1 cellular context compared by ENCODE assay signal in the genomic region with DNA sequence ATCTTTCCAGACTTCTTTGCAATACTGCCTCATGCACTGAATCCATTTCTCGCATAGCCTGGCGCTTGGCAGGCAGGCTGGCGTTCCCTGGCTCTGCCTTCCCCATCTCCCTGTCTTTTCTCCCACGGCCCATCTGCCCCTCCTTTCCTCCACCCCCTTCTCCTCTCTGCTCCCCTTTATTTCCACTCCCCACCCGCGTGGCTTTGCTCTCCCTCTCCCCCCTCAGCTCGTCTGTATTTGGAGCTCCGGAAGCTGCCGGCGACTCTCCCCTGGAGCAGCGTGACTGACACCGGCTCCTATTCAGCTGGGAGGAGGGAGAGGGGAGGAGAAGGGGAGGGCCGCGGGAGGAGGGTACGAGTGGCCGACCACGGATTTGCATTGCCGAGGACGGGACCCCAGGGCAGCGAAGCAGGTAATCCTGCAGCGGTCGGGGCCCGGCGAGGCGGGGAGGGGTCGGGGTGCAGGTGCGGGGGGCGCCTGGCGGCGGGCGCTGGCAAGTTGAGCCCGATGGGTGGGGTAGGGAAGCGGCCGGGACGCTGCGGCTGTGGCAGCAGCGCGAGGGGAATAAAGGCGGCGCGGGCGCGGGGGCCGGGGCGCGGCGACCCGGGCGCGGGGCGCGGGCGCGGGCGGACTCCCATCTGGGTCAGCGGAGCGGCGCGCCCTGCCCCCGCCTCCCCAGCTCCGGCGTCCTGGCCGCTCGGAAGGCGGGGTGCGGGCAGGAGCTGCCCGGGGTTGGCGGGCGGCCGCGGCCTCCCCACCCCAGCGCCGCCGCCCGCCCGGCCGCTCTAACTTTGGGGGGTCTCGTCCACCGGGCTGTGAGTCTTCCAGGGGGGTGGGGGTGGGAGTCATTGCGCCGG.
TF ChIP-seq lines count a peak whose summit lies in the region.

A gene with protein sequence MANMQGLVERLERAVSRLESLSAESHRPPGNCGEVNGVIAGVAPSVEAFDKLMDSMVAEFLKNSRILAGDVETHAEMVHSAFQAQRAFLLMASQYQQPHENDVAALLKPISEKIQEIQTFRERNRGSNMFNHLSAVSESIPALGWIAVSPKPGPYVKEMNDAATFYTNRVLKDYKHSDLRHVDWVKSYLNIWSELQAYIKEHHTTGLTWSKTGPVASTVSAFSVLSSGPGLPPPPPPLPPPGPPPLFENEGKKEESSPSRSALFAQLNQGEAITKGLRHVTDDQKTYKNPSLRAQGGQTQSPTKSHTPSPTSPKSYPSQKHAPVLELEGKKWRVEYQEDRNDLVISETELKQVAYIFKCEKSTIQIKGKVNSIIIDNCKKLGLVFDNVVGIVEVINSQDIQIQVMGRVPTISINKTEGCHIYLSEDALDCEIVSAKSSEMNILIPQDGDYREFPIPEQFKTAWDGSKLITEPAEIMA (plus strand): TSS at position 261 of the 857 bp plus-strand sequence. CDS start 27,961 bp downstream, outside the sequence.

TF ChIP-seq in HepG2, 621 proteins besides CTCF, POLR2A, EP300 and RAD21 (continued from another document and continues in another):
- TF ChIP-seq, protein P1, sequence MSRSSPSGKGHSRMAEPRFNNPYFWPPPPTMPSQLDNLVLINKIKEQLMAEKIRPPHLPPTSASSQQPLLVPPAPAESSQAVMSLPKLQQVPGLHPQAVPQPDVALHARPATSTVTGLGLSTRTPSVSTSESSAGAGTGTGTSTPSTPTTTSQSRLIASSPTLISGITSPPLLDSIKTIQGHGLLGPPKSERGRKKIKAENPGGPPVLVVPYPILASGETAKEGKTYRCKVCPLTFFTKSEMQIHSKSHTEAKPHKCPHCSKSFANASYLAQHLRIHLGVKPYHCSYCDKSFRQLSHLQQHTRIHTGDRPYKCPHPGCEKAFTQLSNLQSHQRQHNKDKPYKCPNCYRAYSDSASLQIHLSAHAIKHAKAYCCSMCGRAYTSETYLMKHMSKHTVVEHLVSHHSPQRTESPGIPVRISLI (CRISPR knock-in tag; IDR thresholded peaks at IDR 0.05; ENCODE audit: borderline replicate concordance): no peak
- TF ChIP-seq POLR2AphosphoS2 (IDR thresholded peaks at IDR 0.05; ENCODE audit: low read depth, low read length) (no peak), ZSCAN31 (CRISPR knock-in tag; IDR thresholded peaks at IDR 0.05; ENCODE audit: low read depth) (no peak), GATAD2A (CRISPR knock-in tag; IDR thresholded peaks at IDR 0.05) (peak; percentile 78), ATAD3A (CRISPR knock-in tag; IDR thresholded peaks at IDR 0.05) (no peak), SMAD3 (CRISPR knock-in tag; IDR thresholded peaks at IDR 0.05) (no peak; the same call in 1 of the 2 replicates), ZNF792 (CRISPR knock-in tag; IDR thresholded peaks at IDR 0.05) (no peak), CENPT (CRISPR knock-in tag; IDR thresholded peaks at IDR 0.05; ENCODE audit: low read depth) (no peak), HDAC2 (CRISPR knock-in tag; IDR thresholded peaks at IDR 0.05) (no peak), ZNF709 (CRISPR knock-in tag; IDR thresholded peaks at IDR 0.05) (peak; percentile 67), RBM39 (IDR thresholded peaks at IDR 0.05; ENCODE audit: low read depth, low read length, poor library complexity, severe bottlenecking) (peak; percentile 67), MYNN (CRISPR knock-in tag; IDR thresholded peaks at IDR 0.05; ENCODE audit: low read depth) (no peak), ZNF772 (CRISPR knock-in tag; IDR thresholded peaks at IDR 0.05) (peak; percentile 35; the same call in 1 of the 2 replicates), ZNF577 (CRISPR knock-in tag; IDR thresholded peaks at IDR 0.05; ENCODE audit: borderline replicate concordance, low read depth) (no peak), ZBTB21 (CRISPR knock-in tag; IDR thresholded peaks at IDR 0.05) (no peak), NFIC (IDR thresholded peaks at IDR 0.05; ENCODE audit: low read length) (no peak), MBD4 (IDR thresholded peaks at IDR 0.05; ENCODE audit: borderline replicate concordance, low read length) (no peak), SIX4 (CRISPR knock-in tag; IDR thresholded peaks at IDR 0.05) (no peak), ARNTL (CRISPR knock-in tag; IDR thresholded peaks at IDR 0.05) (peak; percentile 53; the same call in 1 of the 2 replicates), MXD4 (CRISPR knock-in tag; IDR thresholded peaks at IDR 0.05) (peak; percentile 87), BCL6 (CRISPR knock-in tag; IDR thresholded peaks at IDR 0.05) (no peak), ZNF703 (CRISPR knock-in tag; IDR thresholded peaks at IDR 0.05; ENCODE audit: borderline replicate concordance) (no peak), KLF9 (CRISPR knock-in tag; IDR thresholded peaks at IDR 0.05; ENCODE audit: low read depth) (no peak), HNRNPUL1 (IDR thresholded peaks at IDR 0.05; ENCODE audit: low read depth, low read length) (no peak), AHR (CRISPR knock-in tag; IDR thresholded peaks at IDR 0.05) (no peak), PTBP1 (IDR thresholded peaks at IDR 0.05; ENCODE audit: low read depth, low read length, poor library complexity, severe bottlenecking) (no peak), NFIB (CRISPR knock-in tag; IDR thresholded peaks at IDR 0.05; ENCODE audit: borderline replicate concordance) (no peak), ZNF430 (CRISPR knock-in tag; IDR thresholded peaks at IDR 0.05) (peak; percentile 33; the same call in 1 of the 2 replicates), CREB1 (IDR thresholded peaks at IDR 0.05) (no peak), CREB1 (CRISPR knock-in tag; IDR thresholded peaks at IDR 0.05) (no peak), KAT2B (IDR thresholded peaks at IDR 0.05; ENCODE audit: borderline replicate concordance, low read depth, low read length) (no peak), ZNF530 (CRISPR knock-in tag; IDR thresholded peaks at IDR 0.05; ENCODE audit: low read depth) (no peak)
- TF ChIP-seq, protein P2, sequence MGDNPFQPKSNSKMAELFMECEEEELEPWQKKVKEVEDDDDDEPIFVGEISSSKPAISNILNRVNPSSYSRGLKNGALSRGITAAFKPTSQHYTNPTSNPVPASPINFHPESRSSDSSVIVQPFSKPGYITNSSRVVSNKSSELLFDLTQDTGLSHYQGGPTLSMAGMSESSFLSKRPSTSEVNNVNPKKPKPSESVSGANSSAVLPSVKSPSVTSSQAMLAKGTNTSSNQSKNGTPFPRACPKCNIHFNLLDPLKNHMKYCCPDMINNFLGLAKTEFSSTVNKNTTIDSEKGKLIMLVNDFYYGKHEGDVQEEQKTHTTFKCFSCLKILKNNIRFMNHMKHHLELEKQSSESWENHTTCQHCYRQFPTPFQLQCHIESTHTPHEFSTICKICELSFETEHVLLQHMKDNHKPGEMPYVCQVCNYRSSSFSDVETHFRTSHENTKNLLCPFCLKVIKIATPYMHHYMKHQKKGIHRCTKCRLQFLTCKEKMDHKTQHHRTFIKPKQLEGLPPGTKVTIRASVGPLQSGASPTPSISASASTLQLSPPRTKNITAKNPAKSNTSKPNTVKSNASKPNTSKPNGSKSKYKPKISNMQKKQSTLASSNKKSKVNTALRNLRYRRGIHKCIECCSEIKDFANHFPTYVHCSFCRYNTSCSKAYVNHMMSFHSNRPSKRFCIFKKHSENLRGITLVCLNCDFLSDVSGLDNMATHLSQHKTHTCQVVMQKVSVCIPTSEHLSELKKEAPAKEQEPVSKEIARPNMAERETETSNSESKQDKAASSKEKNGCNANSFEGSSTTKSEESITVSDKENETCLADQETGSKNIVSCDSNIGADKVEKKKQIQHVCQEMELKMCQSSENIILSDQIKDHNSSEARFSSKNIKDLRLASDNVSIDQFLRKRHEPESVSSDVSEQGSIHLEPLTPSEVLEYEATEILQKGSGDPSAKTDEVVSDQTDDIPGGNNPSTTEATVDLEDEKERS (CRISPR knock-in tag; IDR thresholded peaks at IDR 0.05): 0 out of 2 replicates have a peak, but pooled peaks have one; percentile 27
- TF ChIP-seq, protein P3, sequence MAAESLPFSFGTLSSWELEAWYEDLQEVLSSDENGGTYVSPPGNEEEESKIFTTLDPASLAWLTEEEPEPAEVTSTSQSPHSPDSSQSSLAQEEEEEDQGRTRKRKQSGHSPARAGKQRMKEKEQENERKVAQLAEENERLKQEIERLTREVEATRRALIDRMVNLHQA (CRISPR knock-in tag; IDR thresholded peaks at IDR 0.05): no peak
- TF ChIP-seq, protein P4, sequence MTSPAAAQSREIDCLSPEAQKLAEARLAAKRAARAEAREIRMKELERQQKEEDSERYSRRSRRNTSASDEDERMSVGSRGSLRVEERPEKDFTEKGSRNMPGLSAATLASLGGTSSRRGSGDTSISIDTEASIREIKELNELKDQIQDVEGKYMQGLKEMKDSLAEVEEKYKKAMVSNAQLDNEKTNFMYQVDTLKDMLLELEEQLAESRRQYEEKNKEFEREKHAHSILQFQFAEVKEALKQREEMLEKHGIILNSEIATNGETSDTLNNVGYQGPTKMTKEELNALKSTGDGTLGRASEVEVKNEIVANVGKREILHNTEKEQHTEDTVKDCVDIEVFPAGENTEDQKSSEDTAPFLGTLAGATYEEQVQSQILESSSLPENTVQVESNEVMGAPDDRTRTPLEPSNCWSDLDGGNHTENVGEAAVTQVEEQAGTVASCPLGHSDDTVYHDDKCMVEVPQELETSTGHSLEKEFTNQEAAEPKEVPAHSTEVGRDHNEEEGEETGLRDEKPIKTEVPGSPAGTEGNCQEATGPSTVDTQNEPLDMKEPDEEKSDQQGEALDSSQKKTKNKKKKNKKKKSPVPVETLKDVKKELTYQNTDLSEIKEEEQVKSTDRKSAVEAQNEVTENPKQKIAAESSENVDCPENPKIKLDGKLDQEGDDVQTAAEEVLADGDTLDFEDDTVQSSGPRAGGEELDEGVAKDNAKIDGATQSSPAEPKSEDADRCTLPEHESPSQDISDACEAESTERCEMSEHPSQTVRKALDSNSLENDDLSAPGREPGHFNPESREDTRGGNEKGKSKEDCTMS (CRISPR knock-in tag; conservative IDR thresholded peaks at IDR 0.05): no peak
- TF ChIP-seq, protein P5, sequence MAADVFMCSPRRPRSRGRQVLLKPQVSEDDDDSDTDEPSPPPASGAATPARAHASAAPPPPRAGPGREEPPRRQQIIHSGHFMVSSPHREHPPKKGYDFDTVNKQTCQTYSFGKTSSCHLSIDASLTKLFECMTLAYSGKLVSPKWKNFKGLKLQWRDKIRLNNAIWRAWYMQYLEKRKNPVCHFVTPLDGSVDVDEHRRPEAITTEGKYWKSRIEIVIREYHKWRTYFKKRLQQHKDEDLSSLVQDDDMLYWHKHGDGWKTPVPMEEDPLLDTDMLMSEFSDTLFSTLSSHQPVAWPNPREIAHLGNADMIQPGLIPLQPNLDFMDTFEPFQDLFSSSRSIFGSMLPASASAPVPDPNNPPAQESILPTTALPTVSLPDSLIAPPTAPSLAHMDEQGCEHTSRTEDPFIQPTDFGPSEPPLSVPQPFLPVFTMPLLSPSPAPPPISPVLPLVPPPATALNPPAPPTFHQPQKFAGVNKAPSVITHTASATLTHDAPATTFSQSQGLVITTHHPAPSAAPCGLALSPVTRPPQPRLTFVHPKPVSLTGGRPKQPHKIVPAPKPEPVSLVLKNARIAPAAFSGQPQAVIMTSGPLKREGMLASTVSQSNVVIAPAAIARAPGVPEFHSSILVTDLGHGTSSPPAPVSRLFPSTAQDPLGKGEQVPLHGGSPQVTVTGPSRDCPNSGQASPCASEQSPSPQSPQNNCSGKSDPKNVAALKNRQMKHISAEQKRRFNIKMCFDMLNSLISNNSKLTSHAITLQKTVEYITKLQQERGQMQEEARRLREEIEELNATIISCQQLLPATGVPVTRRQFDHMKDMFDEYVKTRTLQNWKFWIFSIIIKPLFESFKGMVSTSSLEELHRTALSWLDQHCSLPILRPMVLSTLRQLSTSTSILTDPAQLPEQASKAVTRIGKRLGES (CRISPR knock-in tag; IDR thresholded peaks at IDR 0.05; ENCODE audit: borderline replicate concordance): no peak
- TF ChIP-seq, protein P6, sequence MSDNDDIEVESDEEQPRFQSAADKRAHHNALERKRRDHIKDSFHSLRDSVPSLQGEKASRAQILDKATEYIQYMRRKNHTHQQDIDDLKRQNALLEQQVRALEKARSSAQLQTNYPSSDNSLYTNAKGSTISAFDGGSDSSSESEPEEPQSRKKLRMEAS (IDR thresholded peaks at IDR 0.05): peak; percentile 73
- TF ChIP-seq, protein P7, sequence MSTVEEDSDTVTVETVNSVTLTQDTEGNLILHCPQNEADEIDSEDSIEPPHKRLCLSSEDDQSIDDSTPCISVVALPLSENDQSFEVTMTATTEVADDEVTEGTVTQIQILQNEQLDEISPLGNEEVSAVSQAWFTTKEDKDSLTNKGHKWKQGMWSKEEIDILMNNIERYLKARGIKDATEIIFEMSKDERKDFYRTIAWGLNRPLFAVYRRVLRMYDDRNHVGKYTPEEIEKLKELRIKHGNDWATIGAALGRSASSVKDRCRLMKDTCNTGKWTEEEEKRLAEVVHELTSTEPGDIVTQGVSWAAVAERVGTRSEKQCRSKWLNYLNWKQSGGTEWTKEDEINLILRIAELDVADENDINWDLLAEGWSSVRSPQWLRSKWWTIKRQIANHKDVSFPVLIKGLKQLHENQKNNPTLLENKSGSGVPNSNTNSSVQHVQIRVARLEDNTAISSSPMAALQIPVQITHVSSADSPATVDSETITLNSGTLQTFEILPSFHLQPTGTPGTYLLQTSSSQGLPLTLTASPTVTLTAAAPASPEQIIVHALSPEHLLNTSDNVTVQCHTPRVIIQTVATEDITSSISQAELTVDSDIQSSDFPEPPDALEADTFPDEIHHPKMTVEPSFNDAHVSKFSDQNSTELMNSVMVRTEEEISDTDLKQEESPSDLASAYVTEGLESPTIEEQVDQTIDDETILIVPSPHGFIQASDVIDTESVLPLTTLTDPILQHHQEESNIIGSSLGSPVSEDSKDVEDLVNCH (CRISPR knock-in tag; IDR thresholded peaks at IDR 0.05): no peak
- TF ChIP-seq, protein P8, sequence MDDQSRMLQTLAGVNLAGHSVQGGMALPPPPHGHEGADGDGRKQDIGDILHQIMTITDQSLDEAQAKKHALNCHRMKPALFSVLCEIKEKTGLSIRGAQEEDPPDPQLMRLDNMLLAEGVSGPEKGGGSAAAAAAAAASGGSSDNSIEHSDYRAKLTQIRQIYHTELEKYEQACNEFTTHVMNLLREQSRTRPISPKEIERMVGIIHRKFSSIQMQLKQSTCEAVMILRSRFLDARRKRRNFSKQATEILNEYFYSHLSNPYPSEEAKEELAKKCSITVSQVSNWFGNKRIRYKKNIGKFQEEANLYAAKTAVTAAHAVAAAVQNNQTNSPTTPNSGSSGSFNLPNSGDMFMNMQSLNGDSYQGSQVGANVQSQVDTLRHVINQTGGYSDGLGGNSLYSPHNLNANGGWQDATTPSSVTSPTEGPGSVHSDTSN (CRISPR knock-in tag; IDR thresholded peaks at IDR 0.05; ENCODE audit: borderline replicate concordance): no peak
- TF ChIP-seq, protein P9, sequence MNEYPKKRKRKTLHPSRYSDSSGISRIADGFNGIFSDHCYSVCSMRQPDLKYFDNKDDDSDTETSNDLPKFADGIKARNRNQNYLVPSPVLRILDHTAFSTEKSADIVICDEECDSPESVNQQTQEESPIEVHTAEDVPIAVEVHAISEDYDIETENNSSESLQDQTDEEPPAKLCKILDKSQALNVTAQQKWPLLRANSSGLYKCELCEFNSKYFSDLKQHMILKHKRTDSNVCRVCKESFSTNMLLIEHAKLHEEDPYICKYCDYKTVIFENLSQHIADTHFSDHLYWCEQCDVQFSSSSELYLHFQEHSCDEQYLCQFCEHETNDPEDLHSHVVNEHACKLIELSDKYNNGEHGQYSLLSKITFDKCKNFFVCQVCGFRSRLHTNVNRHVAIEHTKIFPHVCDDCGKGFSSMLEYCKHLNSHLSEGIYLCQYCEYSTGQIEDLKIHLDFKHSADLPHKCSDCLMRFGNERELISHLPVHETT (CRISPR knock-in tag; conservative IDR thresholded peaks at IDR 0.05): no peak
